Comparison of ENCODE assay signal across 1 cellular context in the genomic region with DNA sequence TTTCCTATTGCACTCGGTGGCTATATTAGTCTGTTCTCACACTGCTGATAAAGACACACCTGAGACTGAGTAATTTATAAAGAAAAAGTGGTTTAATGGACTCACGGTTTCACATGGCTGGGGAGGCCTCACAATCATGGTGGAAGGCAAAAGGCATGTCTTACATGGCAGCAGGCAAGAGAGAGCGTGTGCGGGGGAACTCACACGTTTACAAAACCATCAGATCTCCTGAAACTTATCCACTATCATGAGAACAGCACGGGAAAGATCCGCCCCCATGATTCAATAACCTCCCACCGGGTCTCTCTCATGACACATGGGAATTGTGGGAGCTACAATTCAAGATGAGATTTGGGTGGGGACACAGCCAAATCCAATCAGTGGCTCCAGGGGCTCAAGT.
A peak's percentile ranks its signal among the peaks of the same experiment; 100 is the strongest.
TF ChIP-seq lines count a peak whose summit lies in the region.

No MANE protein-coding gene starts in this region.

TF ChIP-seq in GM12878, 131 proteins besides CTCF, POLR2A, EP300 and RAD21 (continued from another document):
- TF ChIP-seq ZBTB33 (IDR thresholded peaks at IDR 0.05): peak; percentile 93
- 0 out of 2 replicates have a peak, but pooled peaks have one; percentile 23 for TF ChIP-seq TCF12 (IDR thresholded peaks at IDR 0.05; ENCODE audit: low read depth, low read length)
- 0 out of 2 replicates have a peak, but pooled peaks have one; percentile 40 for TF ChIP-seq YY1 (IDR thresholded peaks at IDR 0.05; ENCODE audit: low read depth, low read length)
